Comparison of ENCODE assay signal across 24 cellular contexts in the genomic region with DNA sequence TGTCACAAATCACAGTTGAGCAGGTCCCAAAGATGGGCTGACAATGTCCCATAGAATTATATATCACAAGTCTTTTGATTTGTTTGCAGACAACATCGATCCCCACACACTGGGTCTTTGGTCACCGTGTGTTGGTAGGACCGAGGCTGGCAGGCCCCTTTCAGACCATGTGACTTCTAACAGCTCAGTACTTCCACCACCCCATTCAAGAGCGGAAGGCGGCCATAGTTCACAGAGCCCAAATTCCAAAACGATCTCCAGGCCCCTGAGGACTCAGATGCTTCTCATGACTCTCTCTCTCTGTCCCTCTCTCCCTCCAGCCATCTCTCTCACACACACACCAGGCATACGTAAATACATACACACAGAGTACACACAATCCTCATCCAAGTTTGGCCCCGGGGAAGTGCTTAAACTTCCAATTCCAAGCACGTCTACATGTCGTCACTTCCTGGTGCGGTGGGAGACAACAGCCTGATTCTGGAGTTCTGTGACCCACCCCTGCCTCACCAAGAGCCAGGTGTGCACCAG.
DNase-seq lines count a peak whose midpoint lies in the region; ATAC-seq and TF ChIP-seq lines count a peak whose summit lies in the region.
"Had no signal": no experiment of that assay in that cellular context is flagged by ENCODE, and none has a peak within 500 bp of the region (broad histone marks: within the 10 kb centered on the region; RNA-seq: fewer than 3 reads in every experiment).

No MANE protein-coding gene starts in this region.

- in situ Hi-C loops in transverse colon (cut with MboI; ENCODE audit: low pct_ligation_motif_present in 1 of 4, low pct_unique_long_range_greater_than_20kb in 1 of 4, low sequenced_read_pairs in 3 of 4), result no loop called here

- no peak for TF ChIP-seq EP300 in transverse colon (IDR thresholded peaks at IDR 0.05; ENCODE audit: low read depth)

- peaks cover 77% of the 10 kb centered on the region for H3K4me1 Mint-ChIP-seq in glutamatergic neuron (ENCODE audit: low read depth, unreplicated experiment)
- H3K4me1 Mint-ChIP-seq: activated B cell treated with CpG ODN at 0.5 μM for 24 hours; activated CD4-positive, alpha-beta memory T cell treated with anti-CD3 and anti-CD28 coated beads, Interleukin-2, amount 10 ng/mL, durations not matched to agents 7 days and 5 days; activated naive CD4-positive, alpha-beta T cell treated with anti-CD3 and anti-CD28 coated beads, Interleukin-2, amount 10 ng/mL, durations not matched to agents 7 days and 5 days; CD14-positive monocyte had no signal

- H3K27ac ChIP-seq in heart left ventricle, result peak overlapping the region in 10 of 12 donors; percentile 3 to 85 (median 68)
- peak overlapping the region in 3 of 4 donors; percentile 8 to 69 (median 28) for H3K27ac ChIP-seq in transverse colon
- H3K27ac ChIP-seq: epithelial cell of prostate, foreskin keratinocyte, Peyer's patch, vagina had no signal

- H3K4me3 ChIP-seq in heart left ventricle (no peak overlapping the region), transverse colon (no peak overlapping the region)
- H3K4me3 ChIP-seq: Peyer's patch, suprapubic skin, vagina had no signal

- H3K4me3 Mint-ChIP-seq in glutamatergic neuron (ENCODE audit: unreplicated experiment), result peak overlapping the region; percentile 23
- H3K4me3 Mint-ChIP-seq: activated B cell treated with CpG ODN at 0.5 μM for 24 hours; activated CD4-positive, alpha-beta memory T cell treated with anti-CD3 and anti-CD28 coated beads, Interleukin-2, amount 10 ng/mL, durations not matched to agents 7 days and 5 days; activated naive CD4-positive, alpha-beta T cell treated with anti-CD3 and anti-CD28 coated beads, Interleukin-2, amount 10 ng/mL, durations not matched to agents 7 days and 5 days; CD14-positive monocyte had no signal

- no peak for TF ChIP-seq CTCF in heart left ventricle (IDR thresholded peaks at IDR 0.05)
- TF ChIP-seq CTCF in glutamatergic neuron (IDR thresholded peaks at IDR 0.05; ENCODE audit: partially characterized antibody, unreplicated experiment), result no peak
- no peak for TF ChIP-seq CTCF in transverse colon (IDR thresholded peaks at IDR 0.05)

- H3K27me3 ChIP-seq in heart left ventricle, result no peaks in the 10 kb centered on the region
- H3K27me3 ChIP-seq in transverse colon, result peaks cover 5% of the 10 kb centered on the region
- H3K27me3 ChIP-seq: foreskin keratinocyte, Peyer's patch, suprapubic skin, vagina had no signal

- intact Hi-C loops in heart left ventricle (cut with DNase I), result no loop called here
- intact Hi-C loops in Right ventricle myocardium inferior (cut with DNase I), result loop anchor here (5.0 kb wide), 1 partner anchor 75 kb away; no protein-coding TSS in a partner anchor
- intact Hi-C loops in transverse colon (cut with DNase I; ENCODE audit: low total_unique reads), result no loop called here

- peaks cover 10% of the 10 kb centered on the region for H3K27me3 Mint-ChIP-seq in glutamatergic neuron (ENCODE audit: unreplicated experiment)

- DNase-seq in heart left ventricle (no peak), Right ventricle myocardium inferior (ENCODE audit: missing footprints) (no peak), NCI-H2029 (lab: John Stamatoyannopoulos, UW) (peak; percentile 90), glutamatergic neuron (no peak), transverse colon (no peak)
- no peak for DNase-seq in activated CD4-positive, alpha-beta T cell treated with anti-CD3 and anti-CD28 coated beads for 48 hours
- DNase-seq: activated B cell treated with CpG ODN at 0.5 μM for 24 hours; activated CD4-positive, alpha-beta memory T cell treated with anti-CD3 and anti-CD28 coated beads, Interleukin-2, amount 10 ng/mL, durations not matched to agents 7 days and 5 days; activated naive CD4-positive, alpha-beta T cell treated with anti-CD3 and anti-CD28 coated beads, Interleukin-2, amount 10 ng/mL, durations not matched to agents 7 days and 5 days; activated T-cell treated with anti-CD3 and anti-CD28 coated beads for 4 hours; anterior cingulate cortex; central memory CD4-positive, alpha-beta T cell; foreskin keratinocyte; H7; naive thymus-derived CD8-positive, alpha-beta T cell; NCI-H1048; Peyer's patch had no signal

- WGBS in heart left ventricle, 4 donors, result 74 to 83% (median 75%) methylated on average over 11 of the region's 11 CpGs
- WGBS in transverse colon (ENCODE audit: low coverage in 1 of 2), 2 donors, result 58 to 71% methylated on average over 8 to 11 of the region's 11 CpGs

- H3K36me3 ChIP-seq in heart left ventricle (no peaks in the 10 kb centered on the region), transverse colon (no peaks in the 10 kb centered on the region)
- H3K36me3 ChIP-seq: Peyer's patch, suprapubic skin, vagina had no signal

- ATAC-seq in heart left ventricle, result no peak
- ATAC-seq in Right ventricle myocardium inferior, result no peak
- no peak for ATAC-seq in HG02798 (IDR thresholded peaks at IDR 0.05; ENCODE audit: poor library complexity, unreplicated experiment)
- ATAC-seq in GM18520 (IDR thresholded peaks at IDR 0.05; ENCODE audit: unreplicated experiment), result no peak
- ATAC-seq: naive thymus-derived CD8-positive, alpha-beta T cell; SK-N-SH treated with all-trans-retinoic acid at 6 μM for 48 hours had no signal

- no peaks in the 10 kb centered on the region for H3K36me3 Mint-ChIP-seq in glutamatergic neuron (ENCODE audit: unreplicated experiment)
- H3K36me3 Mint-ChIP-seq: activated naive CD4-positive, alpha-beta T cell treated with anti-CD3 and anti-CD28 coated beads, Interleukin-2, amount 10 ng/mL, durations not matched to agents 7 days and 5 days; CD14-positive monocyte; naive thymus-derived CD8-positive, alpha-beta T cell had no signal

- H3K9me3 ChIP-seq in heart left ventricle, result no peaks in the 10 kb centered on the region
- H3K9me3 ChIP-seq in transverse colon, result no peaks in the 10 kb centered on the region
- H3K9me3 ChIP-seq: Peyer's patch, suprapubic skin, vagina had no signal

- peak overlapping the region; percentile 62 for H3K27ac Mint-ChIP-seq in glutamatergic neuron (ENCODE audit: unreplicated experiment)
- H3K27ac Mint-ChIP-seq: activated B cell treated with CpG ODN at 0.5 μM for 24 hours; activated CD4-positive, alpha-beta memory T cell treated with anti-CD3 and anti-CD28 coated beads, Interleukin-2, amount 10 ng/mL, durations not matched to agents 7 days and 5 days; activated naive CD4-positive, alpha-beta T cell treated with anti-CD3 and anti-CD28 coated beads, Interleukin-2, amount 10 ng/mL, durations not matched to agents 7 days and 5 days; CD14-positive monocyte; naive thymus-derived CD8-positive, alpha-beta T cell had no signal

- TF ChIP-seq POLR2A in heart left ventricle (IDR thresholded peaks at IDR 0.05) (no peak), transverse colon (IDR thresholded peaks at IDR 0.05) (no peak)

- peaks cover 0 to 40% (median 13%) of the 10 kb centered on the region in 12 donors for H3K4me1 ChIP-seq in heart left ventricle
- H3K4me1 ChIP-seq in transverse colon, result peaks cover 0 to 17% (median 10%) of the 10 kb centered on the region in 4 donors
- H3K4me1 ChIP-seq: foreskin keratinocyte, Peyer's patch, suprapubic skin, vagina had no signal

- H3K9me3 Mint-ChIP-seq in glutamatergic neuron (ENCODE audit: unreplicated experiment), result peaks cover 15% of the 10 kb centered on the region
- H3K9me3 Mint-ChIP-seq: activated B cell treated with CpG ODN at 0.5 μM for 24 hours; activated CD4-positive, alpha-beta memory T cell treated with anti-CD3 and anti-CD28 coated beads, Interleukin-2, amount 10 ng/mL, durations not matched to agents 7 days and 5 days; activated naive CD4-positive, alpha-beta T cell treated with anti-CD3 and anti-CD28 coated beads, Interleukin-2, amount 10 ng/mL, durations not matched to agents 7 days and 5 days had no signal
